In genomic region chr12:122054842-122055544, GRCh38 we compare ENCODE assay signal across 11 cellular contexts. TPM values are rescaled to one million over a fixed set of nuclear protein-coding genes. Genes with fewer than 3 reads are reported as not detected.
A peak's percentile ranks its signal among the peaks of the same experiment; 100 is the strongest.
DNase-seq lines count a peak whose midpoint lies in the region; ATAC-seq, FAIRE-seq and TF ChIP-seq lines count a peak whose summit lies in the region.
"Had no signal": no experiment of that assay in that cellular context is flagged by ENCODE, and none has a peak within 500 bp of the region (broad histone marks: within the 10 kb centered on the region; RNA-seq: fewer than 3 reads in every experiment).

No MANE protein-coding gene starts in this region.

- no peaks in the 10 kb centered on the region for H3K79me1 ChIP-seq in IMR-90 (ENCODE audit: low read depth in 1 of 2, low read length in 2 of 2)

- H3K4ac ChIP-seq in IMR-90 (ENCODE audit: low read depth, low read length): no peak overlapping the region

- TF ChIP-seq POLR2A in IMR-90 (IDR thresholded peaks at IDR 0.05; ENCODE audit: low read depth, low read length) (no peak), K562 (conservative IDR thresholded peaks at IDR 0.05) (no peak)

- POLR2A ChIA-PET in IMR-90 (lab: Charles Lee; ENCODE audit: unreplicated experiment) (no interaction called here), K562 (lab: Yijun Ruan, JAX) (interaction anchor here (0.7 to 1.4 kb wide), 6 partner anchors 8 to 169 kb away, joined by 3 to 5 read pairs (median 4); no protein-coding TSS in a partner anchor)

- no peak overlapping the region for H3K18ac ChIP-seq in IMR-90 (ENCODE audit: low read depth, low read length)

- H3K4me1 ChIP-seq in IMR-90 (ENCODE audit: control insufficient read depth, insufficient read depth, low read length) (peaks cover 9% of the 10 kb centered on the region), K562 (replicated peaks in 1 of 2; ENCODE audit: control insufficient read depth in 2 of 2, insufficient read depth in 2 of 2, low read length in 2 of 2) (peaks cover 0 to 18% of the 10 kb centered on the region in 2 experiments; a peak in 2 of 5 replicates), right cardiac atrium (ENCODE audit: control insufficient read depth, insufficient read depth, low read length) (no peaks in the 10 kb centered on the region)

- H3K9me3 ChIP-seq in IMR-90 (ENCODE audit: control insufficient read depth, insufficient read depth, low read length): no peaks in the 10 kb centered on the region
- H3K9me3 ChIP-seq in K562 (replicated peaks; ENCODE audit: control insufficient read depth, insufficient read depth, low read depth, low read length): no peaks in the 10 kb centered on the region
- H3K9me3 ChIP-seq in right cardiac atrium (ENCODE audit: control insufficient read depth, low read length): no peaks in the 10 kb centered on the region
- H3K9me3 ChIP-seq: BE2C, SK-N-SH had no signal

- no peak overlapping the region for H4K8ac ChIP-seq in IMR-90 (ENCODE audit: low read depth in 2 of 2, low read length in 2 of 2)

- no peak overlapping the region for H2BK15ac ChIP-seq in IMR-90 (ENCODE audit: low read depth, low read length)

- 0 out of 2 replicates have a peak overlapping the region, but pooled peaks have one; percentile 15 for H2AK5ac ChIP-seq in IMR-90 (ENCODE audit: low read depth, low read length)

- H3K36me3 ChIP-seq in IMR-90 (ENCODE audit: control insufficient read depth, insufficient read depth, low read length) (peaks cover 7% of the 10 kb centered on the region; the same call in 1 of the 2 replicates), K562 (ENCODE audit: control insufficient read depth, insufficient read depth, low read length) (peaks cover 52% of the 10 kb centered on the region)

- H2AFZ ChIP-seq in IMR-90 (replicated peaks; ENCODE audit: low read length, poor library complexity) (no peak overlapping the region), K562 (ENCODE audit: low read depth, low read length) (no peak overlapping the region)

- H2BK120ac ChIP-seq in IMR-90 (ENCODE audit: low read depth, low read length): no peak overlapping the region; the same call in 1 of the 2 replicates

- intact Hi-C loops in IMR-90 (cut with micrococcal nuclease) (loop anchor here (1.0 to 2.0 kb wide), 3 partner anchors 68 to 136 kb away; no protein-coding TSS in a partner anchor), K562 (cut with micrococcal nuclease) (loop anchor here (1.0 kb wide), 2 partner anchors 68 to 136 kb away; no protein-coding TSS in a partner anchor), right cardiac atrium (cut with DNase I) (loop anchor here (1.0 to 5.0 kb wide), 4 partner anchors 67 to 72 kb away; no protein-coding TSS in a partner anchor)

- ATAC-seq in IMR-90 (ENCODE audit: low read depth) (no peak), K562 (no peak), right cardiac atrium (no peak), GM21737 (IDR thresholded peaks at IDR 0.05; ENCODE audit: unreplicated experiment) (no peak)

- no peaks in the 10 kb centered on the region for H3K9me1 ChIP-seq in IMR-90 (ENCODE audit: insufficient read depth, low read length)
- no peaks in the 10 kb centered on the region for H3K9me1 ChIP-seq in K562 (ENCODE audit: control insufficient read depth, insufficient read depth, low read length)

- H2AK9ac ChIP-seq in IMR-90 (replicated peaks; ENCODE audit: low read depth, low read length, poor library complexity): no peak overlapping the region

- no peak overlapping the region for H3K4me2 ChIP-seq in IMR-90 (ENCODE audit: low read depth, low read length)
- H3K4me2 ChIP-seq in K562 (ENCODE audit: insufficient read depth, low read length): no peak overlapping the region
- H3K4me2 ChIP-seq: SK-N-SH had no signal

- H3K27me3 ChIP-seq in IMR-90 (ENCODE audit: control insufficient read depth, insufficient read depth, low read length): no peaks in the 10 kb centered on the region
- H3K27me3 ChIP-seq in K562 (ENCODE audit: control insufficient read depth in 2 of 2, insufficient read depth in 2 of 2, low read length in 2 of 2): no peaks in the 10 kb centered on the region
- no peaks in the 10 kb centered on the region for H3K27me3 ChIP-seq in right cardiac atrium (ENCODE audit: control insufficient read depth, insufficient read depth)
- H3K27me3 ChIP-seq: BE2C had no signal

- H3K14ac ChIP-seq in IMR-90 (replicated peaks; ENCODE audit: low read depth, low read length): no peak overlapping the region

- no peak overlapping the region for H3K56ac ChIP-seq in IMR-90 (ENCODE audit: extremely low read depth, insufficient read depth, low read length)

- no peak overlapping the region for H4K5ac ChIP-seq in IMR-90 (ENCODE audit: low read depth, low read length)

- no TSS peak for BruUV-seq in IMR-90 (replicated peaks; lab: Mats Ljungman, UMichigan)
- no TSS peak for BruUV-seq in K562 (replicated peaks; lab: Mats Ljungman, UMichigan)

- CTCF ChIA-PET in IMR-90 (lab: Yijun Ruan, JAX) (interaction anchor here (0.6 to 1.5 kb wide), 11 partner anchors 8 to 241 kb away, joined by 3 to 9 read pairs (median 3); partner anchors contain the start of gene LRRC43), K562 (lab: Yijun Ruan, JAX; ENCODE audit: low intra/inter-chr PET ratio) (interaction anchor here (0.7 to 4.2 kb wide), 8 partner anchors 26 to 136 kb away, joined by 3 to 76 read pairs (median 6); no protein-coding TSS in a partner anchor)

- no peak for FAIRE-seq in K562 (lab: Jason Lieb, UNC)

- H4K20me1 ChIP-seq in IMR-90 (ENCODE audit: insufficient read depth, low read length) (peaks cover 9% of the 10 kb centered on the region; the same call in 1 of the 2 replicates), K562 (replicated peaks; ENCODE audit: control insufficient read depth, insufficient read depth, low read length) (no peaks in the 10 kb centered on the region)

- H3K79me2 ChIP-seq in K562 (ENCODE audit: control insufficient read depth, insufficient read depth, low read length): no peaks in the 10 kb centered on the region; the same call in 2 of the 3 replicates

- no peak for TF ChIP-seq CTCF in IMR-90 (conservative IDR thresholded peaks at IDR 0.05; ENCODE audit: low read depth, low read length)
- no peak for TF ChIP-seq CTCF in K562 (IDR thresholded peaks at IDR 0.05 in 2 of 3, conservative IDR thresholded peaks at IDR 0.05 in 1 of 3; ENCODE audit: insufficient read depth in 2 of 3, low read depth in 1 of 3, low read length in 3 of 3)

- no peak for DNase-seq in IMR-90
- no peak for DNase-seq in K562 (ENCODE audit: extremely low read depth in 1 of 4, low spot score in 3 of 4)
- peak; percentile 36 for DNase-seq in myocyte (ENCODE audit: low read depth)
- DNase-seq in right cardiac atrium: no peak
- DNase-seq in NCI-H510A (lab: John Stamatoyannopoulos, UW): no peak

- 93% methylated on average over 23 of the region's 27 CpGs; no CpG with 5 or more reads in 1 of the 2 experiments for WGBS in IMR-90 (ENCODE audit: extremely low coverage in 2 of 2, insufficient read length in 1 of 2), 2 experiments
- WGBS in K562 (ENCODE audit: insufficient coverage, low coverage, missing lambda C conversion rate): 91% methylated on average over 24 of the region's 27 CpGs
- WGBS in right cardiac atrium: 92% methylated on average over 27 of the region's 27 CpGs

- H2BK20ac ChIP-seq in IMR-90 (ENCODE audit: low read depth, low read length): no peak overlapping the region

- H3K9ac ChIP-seq in IMR-90 (ENCODE audit: low read depth, low read length): no peak overlapping the region
- no peak overlapping the region for H3K9ac ChIP-seq in K562 (ENCODE audit: insufficient read depth in 1 of 2, low read depth in 2 of 2, low read length in 2 of 2)
- H3K9ac ChIP-seq: KMS-11, SK-N-SH had no signal

- no peak for TF ChIP-seq EP300 in K562 (IDR thresholded peaks at IDR 0.05; ENCODE audit: low read length)

- H3K4me3 ChIP-seq in IMR-90 (ENCODE audit: insufficient read depth, low read depth, low read length) (no peak overlapping the region), K562 (no peak overlapping the region), right cardiac atrium (ENCODE audit: low read length) (no peak overlapping the region)

- no peak for TF ChIP-seq RAD21 in IMR-90 (IDR thresholded peaks at IDR 0.05; ENCODE audit: low read length)
- TF ChIP-seq RAD21 in K562 (CRISPR knock-in tag; conservative IDR thresholded peaks at IDR 0.05 in 1 of 2, IDR thresholded peaks at IDR 0.05 in 1 of 2): no peak

- no peak overlapping the region for H3K23ac ChIP-seq in IMR-90 (ENCODE audit: low read depth, low read length)

- in situ Hi-C loops in IMR-90 (cut with MboI; ENCODE audit: low sequenced_read_pairs): loop anchor here (5.0 kb wide), 2 partner anchors 62 to 137 kb away; no protein-coding TSS in a partner anchor
- in situ Hi-C loops in K562 (cut with MboI): loop anchor here (5.0 kb wide), 1 partner anchor 67 kb away; no protein-coding TSS in a partner anchor

- no peak overlapping the region for H3K27ac ChIP-seq in IMR-90 (ENCODE audit: insufficient read depth, low read length)
- H3K27ac ChIP-seq in K562 (ENCODE audit: extremely low read depth, low read depth, low read length): no peak overlapping the region
- peak overlapping the region; percentile 17 for H3K27ac ChIP-seq in temporal lobe (ENCODE audit: low read depth, low read length)
- no peak overlapping the region for H3K27ac ChIP-seq in right cardiac atrium (ENCODE audit: low read length)
- H3K27ac ChIP-seq: HL-60, KMS-11 had no signal

- dilution Hi-C loops in IMR-90 (cut with HindIII; ENCODE audit: low sequenced_read_pairs, unreplicated experiment): no loop called here

- H2BK5ac ChIP-seq in IMR-90 (ENCODE audit: low read depth, low read length, poor library complexity, severe bottlenecking): no peak overlapping the region

- no peak overlapping the region for H4K91ac ChIP-seq in IMR-90 (ENCODE audit: insufficient read depth, low read depth, low read length)

RNA-seq across cellular contexts. Expression of gene MLXIP, which starts 23.6 kb away (rescaled TPM):
- 2.7 and 3.1 TPM in 2 replicates for total RNA-seq in IMR-90 (2012; rRNA removed)
- polyA plus RNA-seq in IMR-90 (2012; rRNA removed): 9.5 and 10.8 TPM in 2 replicates
- 5.9 and 8.8 TPM in 2 replicates for polyA plus RNA-seq in IMR-90 (2012; cell fraction: cytosol; rRNA removed)
- polyA plus RNA-seq in IMR-90 (2012; cell fraction: nucleus; rRNA removed; ENCODE audit: low replicate concordance): 29.1 and 35.2 TPM in 2 replicates
- total RNA-seq in K562 (2011; cell fraction: chromatin; rRNA removed; ENCODE audit: low replicate concordance): 289 and 513 TPM in 2 replicates
- 197 and 203 TPM in 2 replicates for total RNA-seq in K562 (2011; cell fraction: nucleolus; rRNA removed)
- 215 and 311 TPM in 2 replicates for total RNA-seq in K562 (2011; cell fraction: nucleoplasm; rRNA removed)
- total RNA-seq in K562 (2014; rRNA removed): 14.7 and 36.9 TPM in 2 replicates
- 13.8 and 18.1 TPM in 2 replicates for total RNA-seq in K562 (2014; rRNA removed; fragmentation: Illumina TruSeq; extraction: Trizol)
- total RNA-seq in K562 (2015; rRNA removed; fragmentation: Illumina TruSeq; extraction: Trizol): 25.8 and 28.9 TPM in 2 replicates
- total RNA-seq in K562 (2021): 65.8 and 66.3 TPM in 2 replicates
- polyA plus RNA-seq in K562 (2011; rRNA removed): 14.4 and 20.7 TPM in 2 replicates
- 9.9 and 11.6 TPM in 2 replicates for polyA plus RNA-seq in K562 (2011; cell fraction: cytosol; rRNA removed)
- 78.1 and 99.4 TPM in 2 replicates for polyA plus RNA-seq in K562 (2011; cell fraction: nucleus; rRNA removed)
- polyA plus RNA-seq in K562 (2012): 33.1 and 37.7 TPM in 2 replicates
- 40.7 and 46.7 TPM in 2 replicates for polyA plus RNA-seq in K562 (2014; fragmentation: Illumina TruSeq; extraction: Trizol)
- polyA plus RNA-seq in K562 (2014; fragmentation: Nextera tagmentation; extraction: Ambion mirVana): 1 to 10 TPM; 2.2 to 3.8 TPM
- polyA plus RNA-seq in K562 (2014; rRNA removed): 26.0 and 26.5 TPM in 2 replicates
- 20.9 and 23.5 TPM in 2 replicates for polyA minus RNA-seq in K562 (2011; rRNA and poly(A)+ RNA removed)
- 51.8 and 60.9 TPM in 2 replicates for polyA minus RNA-seq in K562 (2011; cell fraction: cytosol; rRNA and poly(A)+ RNA removed)
- 61.8 and 88.5 TPM in 2 replicates for polyA minus RNA-seq in K562 (2011; cell fraction: nucleus; rRNA and poly(A)+ RNA removed)
- total RNA-seq in myocyte: 14.6 and 21.9 TPM in 2 replicates
- polyA plus RNA-seq in myocyte (2012): 28.7 TPM
- 9.3 TPM for total RNA-seq in temporal lobe
- 10 to 100 TPM; 28.8 to 36.0 (median 33.9) TPM for total RNA-seq in right cardiac atrium
- 26.4 TPM for polyA plus RNA-seq in right cardiac atrium

RNA-seq across cellular contexts. Expression of gene BCL7A, which starts 33.3 kb away (rescaled TPM):
- total RNA-seq in IMR-90 (2012; rRNA removed) (5.6 and 6.1 TPM in 2 replicates), K562 (2014; rRNA removed) (16.1 and 23.1 TPM in 2 replicates), K562 (2014; rRNA removed; fragmentation: Illumina TruSeq; extraction: Trizol) (11.0 and 13.6 TPM in 2 replicates), K562 (2015; rRNA removed; fragmentation: Illumina TruSeq; extraction: Trizol) (14.9 TPM in 2 replicates), K562 (2021) (19.9 and 21.9 TPM in 2 replicates), myocyte (14.0 and 17.2 TPM in 2 replicates), temporal lobe (54.3 TPM), right cardiac atrium (10 to 100 TPM in 3 of 4 donors, 1 to 10 TPM in 1; 9.5 to 13.2 (median 11.8) TPM)
- polyA plus RNA-seq in IMR-90 (2012; rRNA removed) (7.9 and 8.6 TPM in 2 replicates), K562 (2011; rRNA removed) (11.2 and 11.5 TPM in 2 replicates), K562 (2014; fragmentation: Illumina TruSeq; extraction: Trizol) (19.5 and 20.1 TPM in 2 replicates), K562 (2014; fragmentation: Nextera tagmentation; extraction: Ambion mirVana) (under 1 TPM; 0.25 to 0.30 TPM), K562 (2014; rRNA removed) (16.8 and 17.1 TPM in 2 replicates), right cardiac atrium (6.7 TPM)
- polyA plus RNA-seq in IMR-90 (2012; cell fraction: cytosol; rRNA removed): 6.7 and 7.3 TPM in 2 replicates
- polyA plus RNA-seq in IMR-90 (2012; cell fraction: nucleus; rRNA removed; ENCODE audit: low replicate concordance): 6.3 and 6.4 TPM in 2 replicates
- total RNA-seq in K562 (2011; cell fraction: chromatin; rRNA removed; ENCODE audit: low replicate concordance): 14.3 and 26.5 TPM in 2 replicates
- 14.6 and 18.5 TPM in 2 replicates for total RNA-seq in K562 (2011; cell fraction: nucleolus; rRNA removed)
- 12.9 and 13.2 TPM in 2 replicates for total RNA-seq in K562 (2011; cell fraction: nucleoplasm; rRNA removed)
- polyA plus RNA-seq in K562 (2011; cell fraction: cytosol; rRNA removed): 13.9 and 19.9 TPM in 2 replicates
- 9.8 and 12.1 TPM in 2 replicates for polyA plus RNA-seq in K562 (2011; cell fraction: nucleus; rRNA removed)
- polyA plus RNA-seq in K562 (2012): 14.5 and 17.2 TPM in 2 replicates
- 9.0 and 9.8 TPM in 2 replicates for polyA minus RNA-seq in K562 (2011; rRNA and poly(A)+ RNA removed)
- polyA minus RNA-seq in K562 (2011; cell fraction: cytosol; rRNA and poly(A)+ RNA removed): 8.2 and 11.0 TPM in 2 replicates
- polyA minus RNA-seq in K562 (2011; cell fraction: nucleus; rRNA and poly(A)+ RNA removed): 2.8 and 4.3 TPM in 2 replicates
- polyA plus RNA-seq in myocyte (2012): 7.7 TPM
